In the genomic region with DNA sequence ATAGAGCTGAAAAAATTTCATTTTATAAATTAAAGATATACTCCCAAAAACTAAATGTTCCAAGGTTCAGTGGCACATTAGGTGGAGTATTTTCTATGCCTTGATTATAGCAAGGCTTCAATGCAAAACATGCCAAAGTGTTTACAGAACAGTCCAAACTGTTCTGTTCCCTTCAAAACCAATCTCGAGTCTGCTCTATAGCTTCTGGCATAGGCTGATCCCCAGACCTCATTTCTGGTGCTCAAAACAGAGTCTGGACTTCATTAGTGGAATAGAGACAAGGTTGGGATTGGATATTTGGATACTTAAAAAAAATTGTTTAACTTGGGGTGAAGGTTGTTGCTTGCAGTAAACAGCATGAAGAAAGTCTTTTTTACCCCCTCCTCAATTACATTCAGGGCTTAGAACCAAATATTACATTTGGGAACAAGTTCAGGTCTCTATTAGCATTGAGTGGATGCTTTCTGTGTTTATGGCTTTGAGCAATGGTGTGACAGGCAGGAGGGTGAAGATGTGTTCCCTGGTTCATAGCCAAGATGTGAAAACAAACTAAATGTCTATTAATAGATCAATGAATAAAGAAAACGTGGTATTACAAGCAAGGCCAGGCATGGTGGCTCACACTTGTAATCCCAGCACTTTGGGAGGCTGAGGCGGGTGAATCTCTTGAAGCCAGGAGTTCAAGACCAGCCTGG, we compare ENCODE assay signal across 34 cellular contexts.
"Had no signal": no experiment of that assay in that cellular context is flagged by ENCODE, and none has a peak within 500 bp of the region (broad histone marks: within the 10 kb centered on the region; RNA-seq: fewer than 3 reads in every experiment).

No MANE protein-coding gene starts in this region.

- H3K36me3 Mint-ChIP-seq: activated CD4-positive, alpha-beta memory T cell treated with anti-CD3 and anti-CD28 coated beads for 36 hours; activated naive CD4-positive, alpha-beta T cell treated with anti-CD3 and anti-CD28 coated beads, Interleukin-2, amount 50 U/mL, for 72 hours; activated naive CD8-positive, alpha-beta T cell treated with anti-CD3 and anti-CD28 coated beads for 36 hours had no signal

- DNase-seq: activated B cell treated with CpG ODN at 0.5 μM for 24 hours; activated CD4-positive, alpha-beta memory T cell treated with anti-CD3 and anti-CD28 coated beads for 36 hours; activated CD4-positive, alpha-beta T cell treated with anti-CD3 and anti-CD28 coated beads for 4 hours; activated CD4-positive, alpha-beta T cell treated with anti-CD3 and anti-CD28 coated beads, Interleukin-2, amount 10 ng/mL, durations not matched to agents 24 days and 14 days; activated CD4-positive, alpha-beta T cell treated with anti-CD3 and anti-CD28 coated beads, Interleukin-2, amount 50 U/mL, for 1 hour; activated CD4-positive, alpha-beta T cell treated with anti-CD3 and anti-CD28 coated beads, Interleukin-2, amount 50 U/mL, for 4 hours; activated CD4-positive, CD25-positive, alpha-beta regulatory T cell treated with anti-CD3 and anti-CD28 coated beads, Interleukin-2, amount 50 U/mL, for 72 hours; activated CD8-positive, alpha-beta memory T cell treated with anti-CD3 and anti-CD28 coated beads, Interleukin-2, amount 50 U/mL, for 4 hours; activated CD8-positive, alpha-beta T cell treated with anti-CD3 and anti-CD28 coated beads for 36 hours; activated effector memory CD4-positive, alpha-beta T cell treated with anti-CD3 and anti-CD28 coated beads, Interleukin-2, amount 50 U/mL, for 16 hours; activated gamma-delta T cell treated with Interleukin-2 at 50 U/mL for 16 hours; activated naive CD4-positive, alpha-beta T cell; activated naive CD4-positive, alpha-beta T cell treated with anti-CD3 and anti-CD28 coated beads for 36 hours; activated naive CD4-positive, alpha-beta T cell treated with anti-CD3 and anti-CD28 coated beads, Interleukin-2, amount 50 U/mL, for 16 hours; activated naive CD8-positive, alpha-beta T cell treated with anti-CD3 and anti-CD28 coated beads for 36 hours; activated T-cell treated with anti-CD3 and anti-CD28 coated beads for 4 hours; activated T-cell treated with anti-CD3 and anti-CD28 coated beads, Interleukin-2, amount 50 U/mL, for 1 hour; activated T-cell treated with anti-CD3 and anti-CD28 coated beads, Interleukin-2, amount 50 U/mL, for 4 hours; activated T-cell treated with anti-CD3 and anti-CD28 coated beads, Interleukin-2, amount 50 U/mL, for 72 hours; amygdala; anterior cingulate cortex; body of pancreas; brain microvascular endothelial cell; central memory CD4-positive, alpha-beta T cell; T-helper 1 cell; T-helper 2 cell; T-helper 9 cell had no signal

- H3K27ac ChIP-seq: body of pancreas, brain microvascular endothelial cell, breast epithelium, VCaP had no signal

- H3K36me3 ChIP-seq: brain microvascular endothelial cell, breast epithelium had no signal

- H3K4me1 ChIP-seq: body of pancreas, breast epithelium had no signal

- H3K4me3 Mint-ChIP-seq: activated B cell treated with CpG ODN at 0.5 μM for 24 hours; activated CD4-positive, alpha-beta memory T cell treated with anti-CD3 and anti-CD28 coated beads for 36 hours; activated CD4-positive, alpha-beta T cell treated with anti-CD3 and anti-CD28 coated beads, Interleukin-2, amount 10 ng/mL, durations not matched to agents 24 days and 14 days; activated CD8-positive, alpha-beta T cell treated with anti-CD3 and anti-CD28 coated beads for 36 hours; activated naive CD4-positive, alpha-beta T cell treated with anti-CD3 and anti-CD28 coated beads for 36 hours; activated naive CD8-positive, alpha-beta T cell treated with anti-CD3 and anti-CD28 coated beads for 36 hours; activated T-cell treated with anti-CD3 and anti-CD28 coated beads, Interleukin-2, amount 50 U/mL, for 4 hours; activated T-cell treated with anti-CD3 and anti-CD28 coated beads, Interleukin-2, amount 50 U/mL, for 72 hours; activated T-helper 1 cell treated with anti-CD3 and anti-CD28 coated beads, Interleukin-12 subunit alpha, Interleukin-12 subunit beta, Interleukin-2, Interleukin-4 antibody, amounts not matched to agents 30 ng/mL and 10 ng/mL and 1 ng/mL, durations not matched to agents 14 hours and 24 hours and 36 hours; activated T-helper 17 cell treated with anti-CD3 and anti-CD28 coated beads, Interleukin-2, amount 50 U/mL, for 72 hours; T-helper 1 cell treated with Interleukin-12 subunit alpha and Interleukin-12 subunit beta and Interleukin-4 antibody, amounts not matched to agents 30 μg/mL and 1 μg/mL, for 36 hours; T-helper 2 cell treated with Interferon-gamma antibody and Interleukin-4, amounts not matched to agents 5 μg/mL and 100 μg/mL, for 36 hours had no signal

- H3K27ac Mint-ChIP-seq: activated B cell treated with CpG ODN at 0.5 μM for 24 hours; activated CD4-positive, alpha-beta memory T cell treated with anti-CD3 and anti-CD28 coated beads for 36 hours; activated CD4-positive, alpha-beta T cell treated with anti-CD3 and anti-CD28 coated beads, Interleukin-2, amount 10 ng/mL, durations not matched to agents 24 days and 14 days; activated CD8-positive, alpha-beta T cell treated with anti-CD3 and anti-CD28 coated beads for 36 hours; activated naive CD4-positive, alpha-beta T cell treated with anti-CD3 and anti-CD28 coated beads for 36 hours; activated naive CD4-positive, alpha-beta T cell treated with anti-CD3 and anti-CD28 coated beads, Interleukin-2, amount 50 U/mL, for 72 hours; activated naive CD8-positive, alpha-beta T cell treated with anti-CD3 and anti-CD28 coated beads for 36 hours; activated T-cell treated with anti-CD3 and anti-CD28 coated beads, Interleukin-2, amount 50 U/mL, for 72 hours; activated T-helper 1 cell treated with anti-CD3 and anti-CD28 coated beads, Interleukin-12 subunit alpha, Interleukin-12 subunit beta, Interleukin-2, Interleukin-4 antibody, amounts not matched to agents 30 ng/mL and 10 ng/mL and 1 ng/mL, durations not matched to agents 14 hours and 24 hours and 36 hours; activated T-helper 17 cell treated with anti-CD3 and anti-CD28 coated beads, Interleukin-2, amount 50 U/mL, for 72 hours; T-helper 1 cell treated with Interleukin-12 subunit alpha and Interleukin-12 subunit beta and Interleukin-4 antibody, amounts not matched to agents 30 μg/mL and 1 μg/mL, for 36 hours; T-helper 2 cell treated with Interferon-gamma antibody and Interleukin-4, amounts not matched to agents 5 μg/mL and 100 μg/mL, for 36 hours had no signal

- H3K4me3 ChIP-seq: body of pancreas, breast epithelium had no signal

- H3K4me1 Mint-ChIP-seq: activated B cell treated with CpG ODN at 0.5 μM for 24 hours; activated CD4-positive, alpha-beta T cell treated with anti-CD3 and anti-CD28 coated beads, Interleukin-2, amount 10 ng/mL, durations not matched to agents 24 days and 14 days; activated naive CD8-positive, alpha-beta T cell treated with anti-CD3 and anti-CD28 coated beads for 36 hours; activated T-helper 17 cell treated with anti-CD3 and anti-CD28 coated beads, Interleukin-2, amount 50 U/mL, for 72 hours had no signal

- H3K9me3 ChIP-seq: body of pancreas, breast epithelium had no signal

- H3K27me3 Mint-ChIP-seq: activated B cell treated with CpG ODN at 0.5 μM for 24 hours; activated CD4-positive, alpha-beta memory T cell treated with anti-CD3 and anti-CD28 coated beads for 36 hours; activated CD4-positive, alpha-beta T cell treated with anti-CD3 and anti-CD28 coated beads, Interleukin-2, amount 10 ng/mL, durations not matched to agents 24 days and 14 days; activated CD8-positive, alpha-beta T cell treated with anti-CD3 and anti-CD28 coated beads for 36 hours; activated naive CD8-positive, alpha-beta T cell treated with anti-CD3 and anti-CD28 coated beads for 36 hours; activated T-helper 17 cell treated with anti-CD3 and anti-CD28 coated beads, Interleukin-2, amount 50 U/mL, for 72 hours had no signal

- ATAC-seq: activated CD8-positive, alpha-beta T cell treated with anti-CD3 and anti-CD28 coated beads for 36 hours; activated naive CD4-positive, alpha-beta T cell treated with anti-CD3 and anti-CD28 coated beads, Interleukin-2, amount 50 U/mL, for 72 hours; activated T-cell treated with anti-CD3 and anti-CD28 coated beads, Interleukin-2, amount 50 U/mL, for 4 hours; activated T-cell treated with anti-CD3 and anti-CD28 coated beads, Interleukin-2, amount 50 U/mL, for 72 hours; activated T-helper 17 cell treated with anti-CD3 and anti-CD28 coated beads, Interleukin-2, amount 50 U/mL, for 72 hours; body of pancreas had no signal

- H3K27me3 ChIP-seq: body of pancreas, brain microvascular endothelial cell, breast epithelium had no signal

- H3K9me3 Mint-ChIP-seq: activated CD4-positive, alpha-beta memory T cell treated with anti-CD3 and anti-CD28 coated beads for 36 hours; activated CD4-positive, alpha-beta T cell treated with anti-CD3 and anti-CD28 coated beads, Interleukin-2, amount 10 ng/mL, durations not matched to agents 24 days and 14 days; activated CD8-positive, alpha-beta T cell treated with anti-CD3 and anti-CD28 coated beads for 36 hours; activated naive CD4-positive, alpha-beta T cell treated with anti-CD3 and anti-CD28 coated beads for 36 hours; activated naive CD8-positive, alpha-beta T cell treated with anti-CD3 and anti-CD28 coated beads for 36 hours; activated T-helper 1 cell treated with anti-CD3 and anti-CD28 coated beads, Interleukin-12 subunit alpha, Interleukin-12 subunit beta, Interleukin-2, Interleukin-4 antibody, amounts not matched to agents 30 ng/mL and 10 ng/mL and 1 ng/mL, durations not matched to agents 14 hours and 24 hours and 36 hours; activated T-helper 17 cell treated with anti-CD3 and anti-CD28 coated beads, Interleukin-2, amount 50 U/mL, for 72 hours; T-helper 1 cell treated with Interleukin-12 subunit alpha and Interleukin-12 subunit beta and Interleukin-4 antibody, amounts not matched to agents 30 μg/mL and 1 μg/mL, for 36 hours; T-helper 2 cell treated with Interferon-gamma antibody and Interleukin-4, amounts not matched to agents 5 μg/mL and 100 μg/mL, for 36 hours had no signal
